13 cellular contexts compared by ENCODE assay signal in the genomic region with DNA sequence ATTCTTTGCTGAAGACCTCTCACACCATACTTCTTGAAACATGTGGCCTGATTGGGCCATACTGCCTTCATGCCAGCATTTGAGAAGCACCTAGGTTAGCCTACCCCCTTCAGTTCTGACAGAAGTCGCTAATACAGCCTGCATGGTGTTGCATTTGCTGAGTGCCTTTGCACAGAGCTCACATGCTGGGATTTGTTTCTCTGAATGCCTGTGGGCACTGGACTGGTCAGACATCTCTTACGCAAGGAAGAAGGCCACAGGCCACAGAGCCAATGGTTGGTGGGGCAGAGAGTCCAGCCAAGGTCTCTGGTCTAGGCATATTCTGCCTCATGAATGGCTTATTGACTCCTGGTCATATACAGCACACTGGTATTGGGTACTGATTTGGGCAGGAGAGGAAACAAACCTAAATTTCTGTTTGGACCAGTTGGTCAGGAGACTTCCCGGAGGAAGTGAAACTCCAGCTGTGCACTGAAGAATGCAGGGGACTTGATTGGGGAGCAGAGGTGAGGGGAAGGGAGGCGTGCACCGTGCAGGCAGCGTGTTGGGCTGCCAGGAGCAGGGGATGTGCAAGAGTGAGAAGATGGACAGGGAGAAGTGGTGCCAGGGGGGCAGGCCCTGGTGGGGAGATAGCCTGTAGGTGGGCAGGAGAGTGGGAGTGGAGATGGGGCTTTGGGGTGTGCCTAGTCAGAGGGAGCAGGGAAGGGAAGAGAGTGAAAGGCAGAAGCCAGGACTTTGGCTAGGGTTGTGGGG. TPM values are rescaled to one million over a fixed set of nuclear protein-coding genes. Genes with fewer than 3 reads are reported as not detected.
DNase-seq lines count a peak whose midpoint lies in the region; ATAC-seq and TF ChIP-seq lines count a peak whose summit lies in the region.
"Had no signal": no experiment of that assay in that cellular context is flagged by ENCODE, and none has a peak within 500 bp of the region (broad histone marks: within the 10 kb centered on the region; RNA-seq: fewer than 3 reads in every experiment).

No MANE protein-coding gene starts in this region.

- in situ Hi-C loops in ACHN (cut with HindIII; ENCODE audit: low pct_ligation_motif_present, low pct_unique_long_range_greater_than_20kb, low sequenced_read_pairs) = no loop called here
- in situ Hi-C loops in transverse colon (cut with MboI; ENCODE audit: low pct_ligation_motif_present in 1 of 4, low pct_unique_long_range_greater_than_20kb in 1 of 4, low sequenced_read_pairs in 3 of 4) = no loop called here

- 91 to 100% methylated on average over 1 to 6 of the region's 6 CpGs for WGBS in transverse colon (ENCODE audit: low coverage in 1 of 2), 2 donors

- no peak overlapping the region for H3K27ac ChIP-seq in transverse colon
- H3K27ac ChIP-seq: SK-N-MC had no signal

- ATAC-seq in GM19397 (IDR thresholded peaks at IDR 0.05; ENCODE audit: unreplicated experiment) (peak; percentile 58), HG03139 (IDR thresholded peaks at IDR 0.05; ENCODE audit: unreplicated experiment) (no peak)
- ATAC-seq: effector memory CD8-positive, alpha-beta T cell had no signal

- H3K36me3 ChIP-seq in transverse colon = peaks cover 0 to 19% (median 3%) of the 10 kb centered on the region in 4 donors

- TF ChIP-seq EP300 in transverse colon (IDR thresholded peaks at IDR 0.05; ENCODE audit: low read depth) = no peak

- H3K27me3 ChIP-seq in transverse colon = no peaks in the 10 kb centered on the region

- no peaks in the 10 kb centered on the region for H3K9me3 ChIP-seq in transverse colon

- peaks cover 0 to 4% (median 1%) of the 10 kb centered on the region in 4 donors for H3K4me1 ChIP-seq in transverse colon

- intact Hi-C loops in transverse colon (cut with DNase I; ENCODE audit: low total_unique reads) = no loop called here

- DNase-seq in ACHN (peak; percentile 8), M059J (ENCODE audit: low read depth) (peak; percentile 18), fibroblast of peridontal ligament (ENCODE audit: extremely low read depth) (peak; percentile 40), RKO (ENCODE audit: low spot score) (no peak), GM03348 (ENCODE audit: low spot score) (no peak), transverse colon (no peak)
- DNase-seq: activated CD4-positive, alpha-beta T cell treated with anti-CD3 and anti-CD28 coated beads, Interleukin-2, amount 50 U/mL, for 1 hour; effector memory CD8-positive, alpha-beta T cell; hypothalamus; NCI-H446 treated with DMSO at 0.1 percent for 48 hours had no signal

- no peak for TF ChIP-seq CTCF in transverse colon (IDR thresholded peaks at IDR 0.05)

- H3K4me3 ChIP-seq in transverse colon = no peak overlapping the region
- H3K4me3 ChIP-seq: SK-N-MC had no signal

- no peak for TF ChIP-seq POLR2A in transverse colon (IDR thresholded peaks at IDR 0.05)

RNA-seq across cellular contexts. Expression of gene URB2, which starts 18.1 kb away (rescaled TPM):
- 6.4 and 11.1 TPM in 2 replicates for total RNA-seq in M059J (2014; rRNA removed; shearing (Covaris generic))
- 1 to 10 TPM; 2.6 to 6.5 (median 3.2) TPM for total RNA-seq in transverse colon

RNA-seq across cellular contexts. Expression of gene TAF5L, which starts 18.2 kb away (rescaled TPM):
- 22.7 and 23.6 TPM in 2 replicates for total RNA-seq in M059J (2014; rRNA removed; shearing (Covaris generic))
- total RNA-seq in transverse colon = 10 to 100 TPM; 10.7 to 22.1 (median 15.4) TPM

Comparison
In these comparisons a context has a peak if more than half of its experiments do, and no peak if none do; other contexts are left out.
1. DNase-seq: peak in ACHN (single experiment), M059J (single experiment) and fibroblast of peridontal ligament (single experiment); none in RKO (single experiment), GM03348 (single experiment) and transverse colon (single experiment).